19 cellular contexts compared by ENCODE assay signal in genomic region chr17:81043319-81043724, GRCh38. TPM values are rescaled to one million over a fixed set of nuclear protein-coding genes. Genes with fewer than 3 reads are reported as not detected.
A peak's percentile ranks its signal among the peaks of the same experiment; 100 is the strongest.
DNase-seq lines count a peak whose midpoint lies in the region; ATAC-seq, FAIRE-seq and TF ChIP-seq lines count a peak whose summit lies in the region.
"Had no signal": no experiment of that assay in that cellular context is flagged by ENCODE, and none has a peak within 500 bp of the region (broad histone marks: within the 10 kb centered on the region; RNA-seq: fewer than 3 reads in every experiment).

No MANE protein-coding gene starts in this region.

- peak overlapping the region; percentile 90 for H3K18ac ChIP-seq in neuronal stem cell (ENCODE audit: low read length)

- no peak overlapping the region for H3K9ac ChIP-seq in neuronal stem cell (ENCODE audit: low read depth, low read length, poor library complexity)

- peaks cover 54% of the 10 kb centered on the region for H3K79me1 ChIP-seq in neuronal stem cell (ENCODE audit: low read depth, low read length)

- no peak for FAIRE-seq in frontal cortex (lab: Jason Lieb, UNC)
- FAIRE-seq: TTC549 had no signal

- H3K4me3 ChIP-seq in cardiac muscle cell: no peak overlapping the region
- H3K4me3 ChIP-seq in esophagus squamous epithelium: peak overlapping the region in 3 of 4 donors; percentile 3 to 16 (median 8)
- H3K4me3 ChIP-seq in neuronal stem cell (ENCODE audit: low read length in 2 of 2): peak overlapping the region in 1 of 2 donors; percentile 30
- H3K4me3 ChIP-seq in uterus: no peak overlapping the region
- H3K4me3 ChIP-seq: ascending aorta had no signal

- no peak overlapping the region for H2AFZ ChIP-seq in neuronal stem cell (ENCODE audit: low read length)

- H3K4ac ChIP-seq in neuronal stem cell (ENCODE audit: low read length): peak overlapping the region; percentile 79

- peak overlapping the region; percentile 30 for H2BK15ac ChIP-seq in neuronal stem cell (ENCODE audit: low read length)

- H3K4me1 ChIP-seq in cardiac muscle cell (ENCODE audit: low read depth) (no peaks in the 10 kb centered on the region), esophagus squamous epithelium (peaks cover 63 to 100% (median 75%) of the 10 kb centered on the region in 3 donors), neuronal stem cell (ENCODE audit: control insufficient read depth in 2 of 2, insufficient read depth in 1 of 2, low read depth in 1 of 2, low read length in 2 of 2) (peaks cover 30 to 44% of the 10 kb centered on the region in 2 donors), uterus (peaks cover 3 to 22% of the 10 kb centered on the region in 2 donors)

- H3K23ac ChIP-seq in neuronal stem cell (ENCODE audit: low read depth, low read length, poor library complexity): no peak overlapping the region

- H3K9me3 ChIP-seq in cardiac muscle cell (ENCODE audit: low read depth) (no peaks in the 10 kb centered on the region), esophagus squamous epithelium (no peaks in the 10 kb centered on the region), neuronal stem cell (replicated peaks in 1 of 2; ENCODE audit: control insufficient read depth in 2 of 2, insufficient read depth in 1 of 2, low read depth in 1 of 2, low read length in 2 of 2) (peaks cover 0 to 7% of the 10 kb centered on the region in 2 donors), uterus (no peaks in the 10 kb centered on the region)
- H3K9me3 ChIP-seq: ascending aorta had no signal

- TF ChIP-seq CTCF in cardiac muscle cell (IDR thresholded peaks at IDR 0.05; ENCODE audit: low read depth, low read length): no peak
- no peak for TF ChIP-seq CTCF in esophagus squamous epithelium (IDR thresholded peaks at IDR 0.05)
- TF ChIP-seq CTCF in uterus (IDR thresholded peaks at IDR 0.05): no peak

- H3K36me3 ChIP-seq in cardiac muscle cell (no peaks in the 10 kb centered on the region), esophagus squamous epithelium (peaks cover 0 to 33% (median 0%) of the 10 kb centered on the region in 3 donors), neuronal stem cell (replicated peaks in 1 of 2; ENCODE audit: control insufficient read depth in 2 of 2, insufficient read depth in 2 of 2, low read length in 2 of 2) (peaks cover 11 to 24% of the 10 kb centered on the region in 2 donors), uterus (no peaks in the 10 kb centered on the region)
- H3K36me3 ChIP-seq: ascending aorta had no signal

- no peak overlapping the region for H3K14ac ChIP-seq in neuronal stem cell (ENCODE audit: low read length)

- H4K8ac ChIP-seq in neuronal stem cell (ENCODE audit: low read depth, low read length): no peak overlapping the region

- peak overlapping the region; percentile 77 for H2BK5ac ChIP-seq in neuronal stem cell (ENCODE audit: low read length)

- H2AK5ac ChIP-seq in neuronal stem cell (ENCODE audit: low read depth, low read length): peak overlapping the region; percentile 71

- WGBS in esophagus squamous epithelium, 2 donors: 100% methylated on average over 2 of the region's 19 CpGs; no CpG with 5 or more reads in 1 of the 2 donors
- WGBS in neuronal stem cell (ENCODE audit: extremely low coverage in 2 of 2, insufficient read length in 2 of 2, insufficient replicate concordance in 1 of 2), 2 donors: no CpG with 5 or more reads among the region's 19 CpGs

- H3K27ac ChIP-seq in cardiac muscle cell: peak overlapping the region; percentile 39
- peak overlapping the region; percentile 66 to 89 (median 86) for H3K27ac ChIP-seq in esophagus squamous epithelium
- H3K27ac ChIP-seq in neuronal stem cell (replicated peaks; ENCODE audit: low read length): peak overlapping the region; percentile 55
- peak overlapping the region; percentile 60 to 64 for H3K27ac ChIP-seq in uterus
- H3K27ac ChIP-seq: 22Rv1 had no signal

- H2BK120ac ChIP-seq in neuronal stem cell (ENCODE audit: low read depth, low read length): no peak overlapping the region

- no peak for TF ChIP-seq POLR2A in esophagus squamous epithelium (IDR thresholded peaks at IDR 0.05)
- no peak for TF ChIP-seq POLR2A in uterus (IDR thresholded peaks at IDR 0.05)

- no peak overlapping the region for H4K91ac ChIP-seq in neuronal stem cell (ENCODE audit: low read depth, low read length, poor library complexity)

- H3K27me3 ChIP-seq in cardiac muscle cell (no peaks in the 10 kb centered on the region), esophagus squamous epithelium (no peaks in the 10 kb centered on the region), neuronal stem cell (ENCODE audit: control insufficient read depth in 3 of 3, insufficient read depth in 3 of 3, low read depth in 1 of 3, low read length in 3 of 3) (no peaks in the 10 kb centered on the region), uterus (no peaks in the 10 kb centered on the region)
- H3K27me3 ChIP-seq: ascending aorta had no signal

- peak overlapping the region; percentile 52 for H2BK12ac ChIP-seq in neuronal stem cell (ENCODE audit: low read length)

- ATAC-seq in Right ventricle myocardium inferior: no peak
- no peak for ATAC-seq in GM21367 (IDR thresholded peaks at IDR 0.05; ENCODE audit: unreplicated experiment)

- intact Hi-C loops in Right ventricle myocardium inferior (cut with DNase I): no loop called here
- intact Hi-C loops in esophagus squamous epithelium (cut with DNase I): no loop called here
- intact Hi-C loops in uterus (cut with DNase I; ENCODE audit: low total_unique reads): no loop called here

- no peak for DNase-seq in cardiac muscle cell (ENCODE audit: low read depth in 1 of 2, low spot score in 1 of 2)
- DNase-seq in Right ventricle myocardium inferior (ENCODE audit: missing footprints): no peak
- DNase-seq in esophagus squamous epithelium (lab: John Stamatoyannopoulos, UW): no peak
- no peak for DNase-seq in neuronal stem cell (ENCODE audit: low spot score)
- no peak for DNase-seq in uterus
- DNase-seq in stimulated activated naive CD4-positive, alpha-beta T cell treated with Interleukin-2 at 50 U/mL for 16 hours (lab: John Stamatoyannopoulos, UW): no peak
- no peak for DNase-seq in frontal cortex (ENCODE audit: low spot score in 2 of 2)
- DNase-seq: activated CD4-positive, alpha-beta memory T cell treated with anti-CD3 and anti-CD28 coated beads, Interleukin-2, amount 10 ng/mL, durations not matched to agents 7 days and 5 days; CD4-positive, alpha-beta T cell; effector CD4-positive, alpha-beta T cell; Karpas-422; NCI-H146; occipital lobe; SIG-M5; stimulated activated CD4-positive, alpha-beta T cell treated with anti-CD3 and anti-CD28 coated beads, Interleukin-2, amount 100 ng/mL, for 24 hours had no signal

- no peak overlapping the region for H3K4me2 ChIP-seq in neuronal stem cell (ENCODE audit: insufficient read depth, low read length, poor library complexity, severe bottlenecking)

RNA-seq across cellular contexts. Expression of gene BAIAP2, which starts 8.4 kb away (rescaled TPM):
- total RNA-seq in cardiac muscle cell (16.2 and 24.9 TPM in 2 replicates), Right ventricle myocardium inferior (32.1 TPM), esophagus squamous epithelium (100 to 1,000 TPM in 3 of 4 donors, 10 to 100 TPM in 1; 87.8 to 175 (median 105) TPM), uterus (10 to 100 TPM; 16.5 to 70.7 (median 45.8) TPM), frontal cortex (19.2 TPM)
- polyA plus RNA-seq in cardiac muscle cell: 22.4 and 22.5 TPM in 2 replicates
- 30.9 TPM for polyA plus RNA-seq in neuronal stem cell (2013, experiment 1 of 2)
- 31.6 TPM for polyA plus RNA-seq in neuronal stem cell (2013, experiment 2 of 2)

RNA-seq across cellular contexts. Expression of gene CHMP6, which starts 51.7 kb away (rescaled TPM):
- 35.5 and 41.4 TPM in 2 replicates for total RNA-seq in cardiac muscle cell
- 46.4 and 58.8 TPM in 2 replicates for polyA plus RNA-seq in cardiac muscle cell
- total RNA-seq in Right ventricle myocardium inferior: 19.0 TPM
- total RNA-seq in esophagus squamous epithelium: 10 to 100 TPM; 16.7 to 23.8 (median 22.1) TPM
- polyA plus RNA-seq in neuronal stem cell (2013, experiment 1 of 2): 14.3 TPM
- 13.1 TPM for polyA plus RNA-seq in neuronal stem cell (2013, experiment 2 of 2)
- total RNA-seq in uterus: 10 to 100 TPM in 3 of 4 donors, 1 to 10 TPM in 1; 3.6 to 33.2 (median 19.8) TPM
- 10.2 TPM for total RNA-seq in frontal cortex

Comparison
In these comparisons a context has a peak if more than half of its experiments do, and no peak if none do; other contexts are left out.
1. H3K4me3 ChIP-seq: peak in esophagus squamous epithelium (3 of 4); none in cardiac muscle cell (single experiment) and uterus (0 of 2).
2. Peak in every context shown above with its lines, with median percentiles within 50 percentile points of each other: H3K27ac ChIP-seq.